Comparison of ENCODE assay signal across 9 cellular contexts in genomic region chr17:81385320-81386111, GRCh38. TPM values are rescaled to one million over a fixed set of nuclear protein-coding genes. Genes with fewer than 3 reads are reported as not detected.
DNase-seq lines count a peak whose midpoint lies in the region; ATAC-seq and TF ChIP-seq lines count a peak whose summit lies in the region.
"Had no signal": no experiment of that assay in that cellular context is flagged by ENCODE, and none has a peak within 500 bp of the region (broad histone marks: within the 10 kb centered on the region; RNA-seq: fewer than 3 reads in every experiment).

No MANE protein-coding gene starts in this region.

- H3K36me3 ChIP-seq in body of pancreas (replicated peaks in 1 of 2; ENCODE audit: insufficient read depth in 1 of 2, low read depth in 2 of 2) (no peaks in the 10 kb centered on the region), sigmoid colon (no peaks in the 10 kb centered on the region), adrenal gland (replicated peaks in 1 of 2) (no peaks in the 10 kb centered on the region)

- ATAC-seq in body of pancreas (no peak), left lobe of liver (peak; percentile 45), HG03135 (IDR thresholded peaks at IDR 0.05; ENCODE audit: unreplicated experiment) (no peak)

- H3K4me1 ChIP-seq in body of pancreas (peaks cover 30% of the 10 kb centered on the region), sigmoid colon (peaks cover 0 to 51% (median 39%) of the 10 kb centered on the region in 4 donors), adrenal gland (replicated peaks in 1 of 2) (peaks cover 22 to 40% of the 10 kb centered on the region in 2 donors)

- no peak for TF ChIP-seq CTCF in body of pancreas (IDR thresholded peaks at IDR 0.05)
- TF ChIP-seq CTCF in sigmoid colon (IDR thresholded peaks at IDR 0.05), result no peak
- no peak for TF ChIP-seq CTCF in adrenal gland (IDR thresholded peaks at IDR 0.05)

- DNase-seq in body of pancreas (no peak), left lobe of liver (ENCODE audit: low spot score) (peak; percentile 67), sigmoid colon (peak; percentile 74), adrenal gland (no peak), NCI-H82 (lab: John Stamatoyannopoulos, UW) (no peak), GDM1 (lab: John Stamatoyannopoulos, UW) (no peak)
- DNase-seq: NCI-H187 treated with DMSO at 0.1 percent for 48 hours had no signal

- no peak for TF ChIP-seq EP300 in sigmoid colon (IDR thresholded peaks at IDR 0.05)

- TF ChIP-seq POLR2A in body of pancreas (IDR thresholded peaks at IDR 0.05) (no peak), sigmoid colon (IDR thresholded peaks at IDR 0.05) (no peak), adrenal gland (IDR thresholded peaks at IDR 0.05) (no peak)

- no peaks in the 10 kb centered on the region for H3K9me3 Mint-ChIP-seq in IgD-negative memory B cell

- H3K9me3 ChIP-seq in body of pancreas (no peaks in the 10 kb centered on the region), sigmoid colon (no peaks in the 10 kb centered on the region), adrenal gland (replicated peaks in 1 of 3) (no peaks in the 10 kb centered on the region)

- 82% methylated on average over 17 to 24 of the region's 24 CpGs for WGBS in body of pancreas, 2 donors
- WGBS in sigmoid colon, 2 donors, result 56 to 79% methylated on average over 24 of the region's 24 CpGs
- WGBS in adrenal gland, 4 donors, result 74 to 84% (median 79%) methylated on average over 14 to 24 of the region's 24 CpGs

- peaks cover 46% of the 10 kb centered on the region for H3K27me3 Mint-ChIP-seq in IgD-negative memory B cell

- H3K27ac ChIP-seq in body of pancreas, result peak overlapping the region in 3 of 4 donors; percentile 92 to 96 (median 96)
- H3K27ac ChIP-seq in sigmoid colon, result peak overlapping the region; percentile 93 to 99 (median 98)
- H3K27ac ChIP-seq in adrenal gland, result peak overlapping the region in 2 of 5 donors; percentile 97

- H3K27ac Mint-ChIP-seq in IgD-negative memory B cell, result no peak overlapping the region

- H3K4me1 Mint-ChIP-seq in IgD-negative memory B cell, result no peaks in the 10 kb centered on the region

- H3K36me3 Mint-ChIP-seq in IgD-negative memory B cell, result no peaks in the 10 kb centered on the region

- peak overlapping the region in 3 of 4 donors; percentile 52 to 77 (median 52) for H3K4me3 Mint-ChIP-seq in IgD-negative memory B cell

- H3K27me3 ChIP-seq in body of pancreas (no peaks in the 10 kb centered on the region), sigmoid colon (no peaks in the 10 kb centered on the region), adrenal gland (no peaks in the 10 kb centered on the region)

- H3K4me3 ChIP-seq in body of pancreas, result no peak overlapping the region
- H3K4me3 ChIP-seq in sigmoid colon, result no peak overlapping the region
- H3K4me3 ChIP-seq in adrenal gland, result no peak overlapping the region

- intact Hi-C loops in body of pancreas (cut with DNase I) (no loop called here), sigmoid colon (cut with DNase I) (loop anchor here (2.0 kb wide), 2 partner anchors 19 to 39 kb away; no protein-coding TSS in a partner anchor), adrenal gland (cut with DNase I) (no loop called here)

RNA-seq across cellular contexts. Expression of gene BAHCC1, which starts 9.7 kb away (rescaled TPM):
- polyA plus RNA-seq in IgD-negative memory B cell (not detected), sigmoid colon (10 to 100 TPM in 1 of 3 donors, 1 to 10 TPM in 2; 1.8 to 12.9 (median 3.0) TPM), adrenal gland (10 to 100 TPM in 2 of 3 donors, 1 to 10 TPM in 1; 2.1 to 68.0 (median 18.2) TPM)
- total RNA-seq in body of pancreas (10 to 100 TPM in 1 of 2 donors, 1 to 10 TPM in 1; 5.7 to 14.8 TPM), left lobe of liver (8.0 TPM), sigmoid colon (10 to 100 TPM in 1 of 4 donors, 1 to 10 TPM in 3; 3.8 to 18.6 (median 7.2) TPM), adrenal gland (10 to 100 TPM; 13.0 to 35.3 (median 19.2) TPM)

Comparison
In these comparisons a context has a peak if more than half of its experiments do, and no peak if none do; other contexts are left out.
1. DNase-seq: peak in left lobe of liver (single experiment) and sigmoid colon (single experiment); none in body of pancreas (0 of 4), adrenal gland (0 of 7), NCI-H82 (single experiment) and GDM1 (single experiment).